Comparison of ENCODE assay signal across 7 cellular contexts in the genomic region with DNA sequence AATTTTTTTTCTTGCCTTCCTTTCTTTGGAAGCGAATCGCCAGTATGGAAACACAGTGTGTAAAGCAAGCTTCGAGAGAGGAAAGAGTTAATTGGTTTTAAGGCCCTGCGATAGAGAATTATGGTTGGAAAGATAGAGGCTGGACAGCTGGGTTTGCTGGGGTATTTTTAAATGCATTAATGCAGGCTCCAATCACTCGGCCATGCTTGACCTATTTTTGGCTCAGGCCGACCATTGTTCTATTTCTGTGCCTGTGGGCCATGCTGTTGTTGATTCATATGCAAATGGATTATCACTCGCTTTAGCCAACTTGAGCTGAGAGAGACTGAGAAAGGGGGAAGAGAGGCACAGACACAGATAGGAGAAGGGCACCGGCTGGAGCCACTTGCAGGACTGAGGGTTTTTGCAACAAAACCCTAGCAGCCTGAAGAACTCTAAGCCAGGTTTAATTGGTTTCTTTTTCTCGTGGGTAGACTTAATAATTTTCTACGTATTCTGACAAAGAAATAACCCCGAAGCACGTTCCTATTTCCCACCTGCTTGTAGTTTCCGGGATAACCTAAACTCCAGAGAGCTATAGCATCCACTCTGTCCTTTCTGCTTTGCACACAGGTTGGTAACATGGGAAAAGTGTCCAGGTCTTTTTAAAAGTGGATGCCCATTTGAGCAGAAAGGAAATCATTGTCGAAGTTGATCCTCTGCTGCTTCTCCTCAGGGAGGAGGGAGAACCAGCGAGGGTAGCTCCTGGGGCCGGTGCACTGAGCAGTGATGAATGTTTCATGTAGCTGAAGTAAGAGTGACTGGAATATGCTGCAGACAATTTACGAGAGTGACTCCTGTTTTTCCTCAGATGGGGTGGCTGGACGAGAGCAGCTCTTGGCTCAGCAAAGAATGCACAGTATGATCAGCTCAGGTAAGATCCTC. TPM values are rescaled to one million over a fixed set of nuclear protein-coding genes. Genes with fewer than 3 reads are reported as not detected.
DNase-seq lines count a peak whose midpoint lies in the region; TF ChIP-seq lines count a peak whose summit lies in the region.

A gene (plus strand): TSS at position 338 of the 924 bp plus-strand sequence. CDS start 554 bp downstream, at position 892.

- H3F3A ChIP-seq in SK-N-SH (replicated peaks; ENCODE audit: insufficient read depth), result peaks cover 19% of the 10 kb centered on the region

- WGBS in SK-N-SH (ENCODE audit: low lambda C conversion rate), result 6% methylated on average over 18 of the region's 18 CpGs
- WGBS in esophagus squamous epithelium, 2 donors, result 3 to 5% methylated on average over 18 of the region's 18 CpGs
- WGBS in urinary bladder, result 9% methylated on average over 18 of the region's 18 CpGs

- intact Hi-C loops in esophagus squamous epithelium (cut with DNase I), result no loop called here

- H3K4me1 ChIP-seq in HAP-1 (peaks cover 31% of the 10 kb centered on the region), SK-N-SH (ENCODE audit: control insufficient read depth in 1 of 2, insufficient read depth in 2 of 2, low read depth in 1 of 2, low read length in 1 of 2) (peaks cover 8 to 53% of the 10 kb centered on the region in 2 experiments; a peak in 3 of 4 replicates), esophagus squamous epithelium (peaks cover 0 to 19% (median 5%) of the 10 kb centered on the region in 3 donors), mononuclear cell (ENCODE audit: insufficient read depth, low read length) (peaks cover 20% of the 10 kb centered on the region), urinary bladder (ENCODE audit: insufficient read depth) (no peaks in the 10 kb centered on the region)

- TF ChIP-seq POLR2A in esophagus squamous epithelium (IDR thresholded peaks at IDR 0.05), result peak in 1 of 4 donors; percentile 65

- H3K9me3 ChIP-seq in HAP-1 (no peaks in the 10 kb centered on the region), SK-N-SH (no peaks in the 10 kb centered on the region), esophagus squamous epithelium (no peaks in the 10 kb centered on the region), mononuclear cell (ENCODE audit: low read depth, low read length) (no peaks in the 10 kb centered on the region)

- H3K4me3 ChIP-seq in HAP-1, result peak within 1 kb of the TSS; percentile 53
- peak within 1 kb of the TSS; percentile 63 to 67 for H3K4me3 ChIP-seq in SK-N-SH (ENCODE audit: low read depth in 2 of 2, low read length in 1 of 2)
- H3K4me3 ChIP-seq in esophagus squamous epithelium, result peak within 1 kb of the TSS; percentile 17 to 63 (median 36)
- H3K4me3 ChIP-seq in mononuclear cell (ENCODE audit: low read length), result peak within 1 kb of the TSS; percentile 45
- peak within 1 kb of the TSS; percentile 43 for H3K4me3 ChIP-seq in urinary bladder (ENCODE audit: low read depth, low read length)

- peak within 1 kb of the TSS; percentile 80 for H2AFZ ChIP-seq in SK-N-SH (ENCODE audit: low read depth)

- CTCF ChIA-PET in SK-N-SH (lab: Yijun Ruan, JAX), result interaction anchor here (0.6 to 7.3 kb wide), 26 partner anchors 10 to 725 kb away, joined by 3 to 52 read pairs (median 3); no protein-coding TSS in a partner anchor

- peaks cover 18% of the 10 kb centered on the region for H3K79me2 ChIP-seq in SK-N-SH (ENCODE audit: insufficient read depth)

- in situ Hi-C loops in GM13977 (cut with MboI; ENCODE audit: low pct_unique_long_range_greater_than_20kb, low sequenced_read_pairs, unreplicated experiment), result no loop called here
- in situ Hi-C loops in HAP-1 (cut with MboI; ENCODE audit: low sequenced_read_pairs), result loop anchor here (5.0 kb wide), 1 partner anchor 138 kb away; no protein-coding TSS in a partner anchor

- POLR2A ChIA-PET in SK-N-SH (lab: Yijun Ruan, JAX), result interaction anchor here (0.5 to 3.1 kb wide), 22 partner anchors 12 to 622 kb away, joined by 3 to 17 read pairs (median 4); a partner anchor contains a TSS

- TF ChIP-seq EP300 in SK-N-SH (IDR thresholded peaks at IDR 0.05; ENCODE audit: borderline replicate concordance in 1 of 2, low read depth in 1 of 2, low read length in 1 of 2), result peak; percentile 62 to 93; a peak in 2 of 4 replicates

- TF ChIP-seq CTCF in GM13977 (IDR thresholded peaks at IDR 0.05; ENCODE audit: extremely low read depth, insufficient read depth, missing control alignments), result no peak
- no peak for TF ChIP-seq CTCF in SK-N-SH (IDR thresholded peaks at IDR 0.05)
- no peak for TF ChIP-seq CTCF in esophagus squamous epithelium (IDR thresholded peaks at IDR 0.05)

- H3K27me3 ChIP-seq in HAP-1 (ENCODE audit: low read depth) (no peaks in the 10 kb centered on the region), SK-N-SH (ENCODE audit: insufficient read depth) (no peaks in the 10 kb centered on the region), esophagus squamous epithelium (peaks cover 0 to 20% (median 0%) of the 10 kb centered on the region in 4 donors), mononuclear cell (ENCODE audit: insufficient read depth, low read length) (no peaks in the 10 kb centered on the region)

- H3K9ac ChIP-seq in SK-N-SH, result peak within 1 kb of the TSS; percentile 49

- DNase-seq in GM13977 (ENCODE audit: low spot score) (peak; percentile 19), HAP-1 (ENCODE audit: low spot score in 2 of 2) (peak; percentile 88 to 99), MV-4-11 (lab: John Stamatoyannopoulos, UW) (peak; percentile 84), SK-N-SH (peak; percentile 49), esophagus squamous epithelium (lab: John Stamatoyannopoulos, UW) (no peak)

- peak within 1 kb of the TSS; percentile 82 for H3K4me2 ChIP-seq in SK-N-SH

- peak; percentile 43 for TF ChIP-seq RAD21 in SK-N-SH (IDR thresholded peaks at IDR 0.05; ENCODE audit: low read length)

- H3K27ac ChIP-seq in SK-N-SH (ENCODE audit: low read depth in 2 of 2, low read length in 1 of 2), result peak within 1 kb of the TSS; percentile 80 to 100
- peak within 1 kb of the TSS in 3 of 4 donors; percentile 5 to 53 (median 49) for H3K27ac ChIP-seq in esophagus squamous epithelium
- no peak within 1 kb of the TSS for H3K27ac ChIP-seq in urinary bladder (ENCODE audit: low read depth)

- no peaks in the 10 kb centered on the region for H4K20me1 ChIP-seq in SK-N-SH (ENCODE audit: insufficient read depth)

- H3K36me3 ChIP-seq in HAP-1 (replicated peaks) (peaks cover 31% of the 10 kb centered on the region), SK-N-SH (replicated peaks in 1 of 2; ENCODE audit: control insufficient read depth in 1 of 2, insufficient read depth in 2 of 2, low read length in 1 of 2) (no peaks in the 10 kb centered on the region), esophagus squamous epithelium (no peaks in the 10 kb centered on the region), urinary bladder (ENCODE audit: insufficient read depth) (no peaks in the 10 kb centered on the region)

- no peaks in the 10 kb centered on the region for H3K9me2 ChIP-seq in SK-N-SH

TF ChIP-seq in SK-N-SH, 30 proteins besides CTCF, POLR2A, EP300 and RAD21 (continues in another document):
- TF ChIP-seq JUND (IDR thresholded peaks at IDR 0.05) (0 out of 2 replicates have a peak, but pooled peaks have one; percentile 14), POLR2AphosphoS5 (IDR thresholded peaks at IDR 0.05; ENCODE audit: low read depth, low read length) (peak; percentile 83), MXI1 (IDR thresholded peaks at IDR 0.05; ENCODE audit: low read depth, low read length) (peak; percentile 88), TEAD4 (IDR thresholded peaks at IDR 0.05; ENCODE audit: borderline replicate concordance, insufficient read depth) (no peak), YY1 (IDR thresholded peaks at IDR 0.05; ENCODE audit: low read depth) (peak; percentile 74), TAF1 (IDR thresholded peaks at IDR 0.05; ENCODE audit: borderline replicate concordance, low read depth, low read length) (peak; percentile 67; the same call in 1 of the 2 replicates), TCF12 (IDR thresholded peaks at IDR 0.05) (0 out of 2 replicates have a peak, but pooled peaks have one; percentile 24), RXRA (IDR thresholded peaks at IDR 0.05; ENCODE audit: borderline replicate concordance, low read depth) (no peak), RFX5 (IDR thresholded peaks at IDR 0.05; ENCODE audit: low read length) (peak; percentile 53; the same call in 1 of the 2 replicates), MEF2A (IDR thresholded peaks at IDR 0.05; ENCODE audit: borderline replicate concordance, low read depth) (peak; percentile 97), GABPA (IDR thresholded peaks at IDR 0.05; ENCODE audit: low read depth) (no peak), NRF1 (IDR thresholded peaks at IDR 0.05; ENCODE audit: low read depth, low read length) (no peak), CHD2 (IDR thresholded peaks at IDR 0.05; ENCODE audit: low read length, partially characterized antibody) (peak; percentile 77)
- TF ChIP-seq, protein P1, sequence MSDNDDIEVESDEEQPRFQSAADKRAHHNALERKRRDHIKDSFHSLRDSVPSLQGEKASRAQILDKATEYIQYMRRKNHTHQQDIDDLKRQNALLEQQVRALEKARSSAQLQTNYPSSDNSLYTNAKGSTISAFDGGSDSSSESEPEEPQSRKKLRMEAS (IDR thresholded peaks at IDR 0.05; ENCODE audit: low read depth), result no peak
- TF ChIP-seq, protein P2, sequence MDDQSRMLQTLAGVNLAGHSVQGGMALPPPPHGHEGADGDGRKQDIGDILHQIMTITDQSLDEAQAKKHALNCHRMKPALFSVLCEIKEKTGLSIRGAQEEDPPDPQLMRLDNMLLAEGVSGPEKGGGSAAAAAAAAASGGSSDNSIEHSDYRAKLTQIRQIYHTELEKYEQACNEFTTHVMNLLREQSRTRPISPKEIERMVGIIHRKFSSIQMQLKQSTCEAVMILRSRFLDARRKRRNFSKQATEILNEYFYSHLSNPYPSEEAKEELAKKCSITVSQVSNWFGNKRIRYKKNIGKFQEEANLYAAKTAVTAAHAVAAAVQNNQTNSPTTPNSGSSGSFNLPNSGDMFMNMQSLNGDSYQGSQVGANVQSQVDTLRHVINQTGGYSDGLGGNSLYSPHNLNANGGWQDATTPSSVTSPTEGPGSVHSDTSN (IDR thresholded peaks at IDR 0.05), result peak; percentile 63

RNA-seq across cellular contexts. Expression of the gene that starts here (rescaled TPM):
- 11.6 and 19.8 TPM in 2 replicates for polyA plus RNA-seq in SK-N-SH (2012; rRNA removed)
- polyA plus RNA-seq in SK-N-SH (2012; cell fraction: cytosol; rRNA removed), result 12.1 and 15.5 TPM in 2 replicates
- 15.1 and 30.9 TPM in 2 replicates for polyA plus RNA-seq in SK-N-SH (2012; cell fraction: nucleus; rRNA removed)
- 1 to 10 TPM; 1.2 to 8.0 (median 1.6) TPM for total RNA-seq in esophagus squamous epithelium
- total RNA-seq in mononuclear cell, result 20.9 TPM
- total RNA-seq in urinary bladder, result 61.6 TPM
- polyA plus RNA-seq in urinary bladder, result 3.3 TPM
